8 cellular contexts compared by ENCODE assay signal in the genomic region with DNA sequence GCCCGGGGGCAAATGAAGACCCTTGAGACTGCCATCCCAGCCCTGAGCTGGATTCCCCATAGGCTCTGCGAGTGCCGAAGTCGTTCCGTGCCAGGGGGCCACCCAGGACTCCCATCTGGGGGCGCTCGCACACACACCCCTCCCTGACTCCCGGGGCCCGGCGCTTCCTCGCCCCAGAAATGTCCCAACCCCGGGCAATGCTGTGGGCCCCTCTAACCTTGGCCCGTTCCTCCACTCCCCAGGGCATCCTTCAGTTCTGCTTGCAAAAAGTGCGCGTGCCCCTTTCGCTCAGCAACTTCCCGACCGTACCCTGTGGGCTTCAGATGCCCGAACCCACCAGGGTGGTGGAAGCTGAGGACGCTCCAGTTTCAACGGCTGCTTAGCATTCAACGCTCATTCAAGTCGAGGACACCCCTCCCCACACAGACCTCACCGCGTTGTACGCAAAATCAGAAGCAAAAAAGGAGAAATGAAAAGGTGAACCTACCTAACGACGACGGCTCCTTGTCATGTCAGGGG. TPM values are rescaled to one million over a fixed set of nuclear protein-coding genes. Genes with fewer than 3 reads are reported as not detected.
DNase-seq lines count a peak whose midpoint lies in the region; ATAC-seq and TF ChIP-seq lines count a peak whose summit lies in the region.

No MANE protein-coding gene starts in this region.

- 0 out of 2 replicates have a peak overlapping the region, but pooled peaks have one; percentile 20 for H3K9ac ChIP-seq in HUES64 (ENCODE audit: low read depth, low read length)

- no peaks in the 10 kb centered on the region for H3K27me3 Mint-ChIP-seq in activated naive CD4-positive, alpha-beta T cell treated with anti-CD3 and anti-CD28 coated beads for 36 hours (ENCODE audit: low read depth)

- no peak for TF ChIP-seq EP300 in sigmoid colon (IDR thresholded peaks at IDR 0.05)

- no peak for TF ChIP-seq POLR2A in sigmoid colon (IDR thresholded peaks at IDR 0.05)

- 1% methylated on average over 29 of the region's 29 CpGs for WGBS in HUES64
- 3% methylated on average over 29 of the region's 29 CpGs for WGBS in right cardiac atrium
- 5 to 8% methylated on average over 29 of the region's 29 CpGs for WGBS in sigmoid colon, 2 donors

- peaks cover 12% of the 10 kb centered on the region for H3K4me1 ChIP-seq in HUES64 (ENCODE audit: insufficient read depth, low read length)
- peaks cover 2% of the 10 kb centered on the region for H3K4me1 ChIP-seq in right cardiac atrium (ENCODE audit: control insufficient read depth, insufficient read depth, low read length)
- peaks cover 0 to 44% (median 23%) of the 10 kb centered on the region in 4 donors for H3K4me1 ChIP-seq in sigmoid colon

- H3K27me3 ChIP-seq in HUES64 (ENCODE audit: insufficient read depth, low read length) (peaks cover 56% of the 10 kb centered on the region), right cardiac atrium (ENCODE audit: control insufficient read depth, insufficient read depth) (no peaks in the 10 kb centered on the region), sigmoid colon (no peaks in the 10 kb centered on the region)

- CTCF ChIA-PET in activated naive CD4-positive, alpha-beta T cell treated with anti-CD3 and anti-CD28 coated beads for 36 hours (lab: Charles Lee) = interaction anchor here (0.6 to 9.0 kb wide), 19 partner anchors 10 to 141 kb away, joined by 3 to 129 read pairs (median 6); partner anchors contain the start of gene RIPOR2

- H3K27ac Mint-ChIP-seq in activated naive CD4-positive, alpha-beta T cell treated with anti-CD3 and anti-CD28 coated beads for 36 hours = peak overlapping the region; percentile 96

- no peaks in the 10 kb centered on the region for H3K9me3 ChIP-seq in HUES64 (ENCODE audit: insufficient read depth, low read depth, low read length)
- no peaks in the 10 kb centered on the region for H3K9me3 ChIP-seq in right cardiac atrium (ENCODE audit: control insufficient read depth, low read length)
- no peaks in the 10 kb centered on the region for H3K9me3 ChIP-seq in sigmoid colon

- no peaks in the 10 kb centered on the region for H3K9me3 Mint-ChIP-seq in activated naive CD4-positive, alpha-beta T cell treated with anti-CD3 and anti-CD28 coated beads for 36 hours

- peak; percentile 43 to 44 for ATAC-seq in right cardiac atrium

- H3K36me3 ChIP-seq in HUES64 (ENCODE audit: insufficient read depth, low read length) (no peaks in the 10 kb centered on the region), sigmoid colon (no peaks in the 10 kb centered on the region)

- H3K4me3 ChIP-seq in HUES64 (ENCODE audit: low read length) = peak overlapping the region; percentile 72
- H3K4me3 ChIP-seq in right cardiac atrium (ENCODE audit: low read length) = peak overlapping the region; percentile 61
- peak overlapping the region; percentile 41 to 73 (median 56) for H3K4me3 ChIP-seq in sigmoid colon

- peaks cover 24% of the 10 kb centered on the region for H3K36me3 Mint-ChIP-seq in activated naive CD4-positive, alpha-beta T cell treated with anti-CD3 and anti-CD28 coated beads for 36 hours (ENCODE audit: low read depth)

- peaks cover 75% of the 10 kb centered on the region for H3K4me1 Mint-ChIP-seq in activated naive CD4-positive, alpha-beta T cell treated with anti-CD3 and anti-CD28 coated beads for 36 hours (ENCODE audit: low read depth)

- DNase-seq in NOMO-1 (lab: John Stamatoyannopoulos, UW; ENCODE audit: unreplicated experiment in 2 of 2) = peak; percentile 49 to 51
- no peak for DNase-seq in NOMO-1 treated with dmso at 0.1 percent for 144 hours (lab: John Stamatoyannopoulos, UW; ENCODE audit: unreplicated experiment)
- DNase-seq in activated naive CD4-positive, alpha-beta T cell treated with anti-CD3 and anti-CD28 coated beads for 36 hours = peak; percentile 64
- peak; percentile 18 to 60 (median 59) for DNase-seq in right cardiac atrium
- no peak for DNase-seq in sigmoid colon
- DNase-seq in Kasumi-1 (lab: John Stamatoyannopoulos, UW) = no peak
- no peak for DNase-seq in OCI-M1 (lab: John Stamatoyannopoulos, UW)

- TF ChIP-seq CTCF in sigmoid colon (IDR thresholded peaks at IDR 0.05) = no peak

- H3K4me3 Mint-ChIP-seq in activated naive CD4-positive, alpha-beta T cell treated with anti-CD3 and anti-CD28 coated beads for 36 hours = peak overlapping the region; percentile 92

- no peak overlapping the region for H3K27ac ChIP-seq in HUES64 (ENCODE audit: low read depth, low read length)
- no peak overlapping the region for H3K27ac ChIP-seq in right cardiac atrium (ENCODE audit: low read length)
- peak overlapping the region; percentile 59 to 76 (median 67) for H3K27ac ChIP-seq in sigmoid colon

- intact Hi-C loops in activated naive CD4-positive, alpha-beta T cell treated with anti-CD3 and anti-CD28 coated beads for 36 hours (cut with micrococcal nuclease) = loop anchor here (1.0 kb wide), 3 partner anchors 9 to 82 kb away; no protein-coding TSS in a partner anchor
- intact Hi-C loops in right cardiac atrium (cut with DNase I) = loop anchor here in 1 of 4 donors (10.0 kb wide), 1 partner anchor 84 kb away; no protein-coding TSS in a partner anchor
- intact Hi-C loops in sigmoid colon (cut with DNase I) = no loop called here

RNA-seq across cellular contexts. Expression of gene RIPOR2, which starts 25.4 kb away (rescaled TPM):
- 8.8 TPM for polyA plus RNA-seq in HUES64 (2013, experiment 1 of 2)
- 8.8 TPM for polyA plus RNA-seq in HUES64 (2013, experiment 2 of 2)
- 100 to 1,000 TPM; 111 to 116 TPM for total RNA-seq in activated naive CD4-positive, alpha-beta T cell treated with anti-CD3 and anti-CD28 coated beads for 36 hours
- total RNA-seq in right cardiac atrium (1 to 10 TPM; 2.1 to 2.9 (median 2.4) TPM), sigmoid colon (10 to 100 TPM in 1 of 4 donors, 1 to 10 TPM in 3; 6.1 to 10.9 (median 6.7) TPM)
- polyA plus RNA-seq in right cardiac atrium (0.59 TPM), sigmoid colon (10 to 100 TPM in 1 of 3 donors, 1 to 10 TPM in 2; 1.6 to 29.7 (median 1.8) TPM)

Comparison
In these comparisons a context has a peak if more than half of its experiments do, and no peak if none do; other contexts are left out.
1. DNase-seq: peak in NOMO-1 (2 of 2), activated naive CD4-positive, alpha-beta T cell treated with anti-CD3 and anti-CD28 coated beads for 36 hours (single experiment) and right cardiac atrium (3 of 3); none in NOMO-1 treated with dmso at 0.1 percent for 144 hours (single experiment), sigmoid colon (single experiment), Kasumi-1 (0 of 2) and OCI-M1 (single experiment).
2. H3K27ac ChIP-seq: peak in sigmoid colon (4 of 4); none in HUES64 (single experiment) and right cardiac atrium (single experiment).
3. RNA of gene RIPOR2, which starts 25.4 kb away (total RNA-seq): 111 to 116 TPM in activated naive CD4-positive, alpha-beta T cell treated with anti-CD3 and anti-CD28 coated beads for 36 hours; 6.1 to 10.9 TPM in sigmoid colon and 2.1 to 2.9 TPM in right cardiac atrium; every median in the first group is over 4 times any median in the second.
4. Peak in every context shown above with its lines, with median percentiles within 50 percentile points of each other: H3K4me3 ChIP-seq.